ENCODE assay signal across 8 cellular contexts in genomic region chrX:67544281-67544680, GRCh38. TPM values are rescaled to one million over a fixed set of nuclear protein-coding genes. Genes with fewer than 3 reads are reported as not detected.
A peak's percentile ranks its signal among the peaks of the same experiment; 100 is the strongest.
DNase-seq lines count a peak whose midpoint lies in the region; ATAC-seq lines count a peak whose summit lies in the region.

No MANE protein-coding gene starts in this region.

- DNase-seq in M059J (ENCODE audit: low read depth) = peak; percentile 12
- DNase-seq in myocyte (ENCODE audit: low read depth) = peak; percentile 48
- no peak for DNase-seq in NCI-H524 treated with DMSO at 0.1 percent for 48 hours (lab: John Stamatoyannopoulos, UW)
- DNase-seq in NCI-H774 (lab: John Stamatoyannopoulos, UW) = no peak
- DNase-seq in globus pallidus (ENCODE audit: low spot score) = no peak

- no peak overlapping the region for H2AFZ ChIP-seq in ACC112 (ENCODE audit: low read length, unreplicated experiment)

- H3K9me3 ChIP-seq in esophagus (ENCODE audit: control insufficient read depth in 2 of 2, insufficient read depth in 1 of 2, low read depth in 1 of 2, low read length in 1 of 2) = no peaks in the 10 kb centered on the region

- peaks cover 21% of the 10 kb centered on the region for H3K79me2 ChIP-seq in ACC112 (ENCODE audit: control insufficient read depth, insufficient read depth, low read length, unreplicated experiment)

- ATAC-seq in GM21526 (IDR thresholded peaks at IDR 0.05; ENCODE audit: low FRiP score, unreplicated experiment) = no peak

- H3K4me1 ChIP-seq in ACC112 (ENCODE audit: control insufficient read depth, insufficient read depth, low read length, unreplicated experiment) (no peaks in the 10 kb centered on the region), esophagus (ENCODE audit: control insufficient read depth in 2 of 2, insufficient read depth in 2 of 2, low read length in 1 of 2) (no peaks in the 10 kb centered on the region)

- H3K27me3 ChIP-seq in ACC112 (ENCODE audit: insufficient read depth, low read length) (no peaks in the 10 kb centered on the region), esophagus (ENCODE audit: control insufficient read depth in 1 of 2, insufficient read depth in 2 of 2, low read length in 2 of 2) (peaks cover 0 to 6% of the 10 kb centered on the region in 2 donors)

- 0 to 27% methylated on average over 17 of the region's 21 CpGs for WGBS in esophagus, 2 donors

- H3K4me3 ChIP-seq in ACC112 (ENCODE audit: low read depth, low read length) (peak overlapping the region; percentile 74), esophagus (ENCODE audit: low read depth in 1 of 2, low read length in 2 of 2) (peak overlapping the region; percentile 41 to 45)

- H3K36me3 ChIP-seq in ACC112 (ENCODE audit: insufficient read depth, low read length) (no peaks in the 10 kb centered on the region), esophagus (ENCODE audit: control insufficient read depth in 2 of 2, insufficient read depth in 2 of 2, low read length in 1 of 2) (no peaks in the 10 kb centered on the region)

- H3K27ac ChIP-seq in ACC112 (ENCODE audit: low read depth, low read length) = no peak overlapping the region
- peak overlapping the region in 1 of 2 donors; percentile 54 for H3K27ac ChIP-seq in esophagus (ENCODE audit: low read depth in 2 of 2, low read length in 1 of 2)

RNA-seq across cellular contexts. Expression of gene AR, which starts 0.5 kb away (rescaled TPM):
- 2.7 and 4.2 TPM in 2 replicates for total RNA-seq in M059J (2014; rRNA removed; shearing (Covaris generic))
- under 1 TPM; 0.39 to 0.52 TPM for polyA plus RNA-seq in esophagus
- 22.8 and 24.1 TPM in 2 replicates for total RNA-seq in myocyte
- polyA plus RNA-seq in myocyte (2012) = 6.1 TPM

Comparison
In these comparisons a context has a peak if more than half of its experiments do, and no peak if none do; other contexts are left out.
1. DNase-seq: peak in M059J (single experiment) and myocyte (single experiment); none in NCI-H524 treated with DMSO at 0.1 percent for 48 hours (single experiment), NCI-H774 (single experiment) and globus pallidus (single experiment).